In the genomic region with DNA sequence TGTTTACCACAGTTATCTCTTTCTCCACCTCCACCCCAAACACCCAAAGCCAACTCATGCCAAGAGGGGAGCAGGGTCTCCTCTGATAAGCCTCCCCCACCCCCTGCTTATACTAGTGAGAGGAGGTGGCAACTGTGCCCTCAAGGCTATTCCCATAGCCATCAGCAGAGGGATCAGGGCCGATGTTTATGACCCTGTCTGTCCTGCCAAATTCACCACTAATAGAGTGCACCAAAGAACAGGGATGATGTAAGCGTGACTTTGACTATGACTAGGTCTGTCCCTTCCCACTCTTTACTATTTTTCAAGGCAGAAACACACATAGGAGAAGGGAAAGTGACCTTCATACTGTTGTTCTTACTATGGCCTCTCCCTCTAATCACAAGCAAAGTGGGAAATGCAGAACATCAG, we compare ENCODE assay signal across 9 cellular contexts.
DNase-seq lines count a peak whose midpoint lies in the region; ATAC-seq and TF ChIP-seq lines count a peak whose summit lies in the region.
"Had no signal": no experiment of that assay in that cellular context is flagged by ENCODE, and none has a peak within 500 bp of the region (broad histone marks: within the 10 kb centered on the region; RNA-seq: fewer than 3 reads in every experiment).

No MANE protein-coding gene starts in this region.

- ATAC-seq in heart right ventricle (peak; percentile 12 to 79 (median 62)), GM19455 (IDR thresholded peaks at IDR 0.05; ENCODE audit: unreplicated experiment) (no peak), GM19023 (IDR thresholded peaks at IDR 0.05; ENCODE audit: unreplicated experiment) (no peak)
- ATAC-seq: naive thymus-derived CD8-positive, alpha-beta T cell had no signal

- no peaks in the 10 kb centered on the region for H3K36me3 ChIP-seq in WERI-Rb-1
- no peaks in the 10 kb centered on the region for H3K36me3 ChIP-seq in heart right ventricle
- no peaks in the 10 kb centered on the region for H3K36me3 ChIP-seq in suprapubic skin

- 0 out of 2 replicates have a peak, but pooled peaks have one; percentile 4 for TF ChIP-seq CTCF in WERI-Rb-1 (IDR thresholded peaks at IDR 0.05; ENCODE audit: low read depth, low read length)
- no peak for TF ChIP-seq CTCF in heart right ventricle (IDR thresholded peaks at IDR 0.05)
- no peak for TF ChIP-seq CTCF in suprapubic skin (IDR thresholded peaks at IDR 0.05)

- intact Hi-C loops in heart right ventricle (cut with DNase I): loop anchor here in 4 of 10 donors (5.0 kb wide), 3 partner anchors 35 to 105 kb away; a partner anchor contains a TSS

- no peak overlapping the region for H3K4me3 ChIP-seq in WERI-Rb-1 (ENCODE audit: low read depth, low read length)
- no peak overlapping the region for H3K4me3 ChIP-seq in heart right ventricle
- H3K4me3 ChIP-seq in suprapubic skin: no peak overlapping the region

- H3K4me1 ChIP-seq in heart right ventricle (peaks cover 22 to 86% (median 47%) of the 10 kb centered on the region in 9 donors), suprapubic skin (peaks cover 88% of the 10 kb centered on the region)

- peak; percentile 10 for DNase-seq in DMS53 (lab: John Stamatoyannopoulos, UW)
- DNase-seq in DMS53 treated with DMSO at 0.1 percent for 48 hours (lab: John Stamatoyannopoulos, UW; ENCODE audit: unreplicated experiment): no peak
- no peak for DNase-seq in WERI-Rb-1
- DNase-seq in heart right ventricle: no peak
- no peak for DNase-seq in suprapubic skin (ENCODE audit: low spot score in 2 of 2)
- DNase-seq in COLO829 (ENCODE audit: low spot score): no peak
- DNase-seq: naive thymus-derived CD8-positive, alpha-beta T cell had no signal

- TF ChIP-seq POLR2A in suprapubic skin (IDR thresholded peaks at IDR 0.05): no peak

- H3K27me3 ChIP-seq in WERI-Rb-1 (ENCODE audit: insufficient read depth, low read depth, severe bottlenecking): no peaks in the 10 kb centered on the region
- H3K27me3 ChIP-seq in heart right ventricle: no peaks in the 10 kb centered on the region
- no peaks in the 10 kb centered on the region for H3K27me3 ChIP-seq in suprapubic skin

- H3K27ac ChIP-seq in WERI-Rb-1: no peak overlapping the region
- peak overlapping the region in 4 of 10 donors; percentile 14 to 62 (median 42) for H3K27ac ChIP-seq in heart right ventricle
- H3K27ac ChIP-seq in suprapubic skin: peak overlapping the region; percentile 93

- WGBS in heart right ventricle, 2 donors: 50 to 56% methylated on average over 2 of the region's 2 CpGs
- WGBS in suprapubic skin: 36% methylated on average over 2 of the region's 2 CpGs

- H3K9me3 ChIP-seq in WERI-Rb-1 (ENCODE audit: severe bottlenecking) (no peaks in the 10 kb centered on the region), heart right ventricle (no peaks in the 10 kb centered on the region), suprapubic skin (no peaks in the 10 kb centered on the region)

- no peak for TF ChIP-seq EP300 in suprapubic skin (IDR thresholded peaks at IDR 0.05)

Comparison
In these comparisons a context has a peak if more than half of its experiments do, and no peak if none do; other contexts are left out.
1. ATAC-seq: peak in heart right ventricle (8 of 8); none in GM19455 (single experiment) and GM19023 (single experiment).